1 cellular context compared by ENCODE assay signal in genomic region chr5:56070795-56071539, GRCh38.
TF ChIP-seq lines count a peak whose summit lies in the region.

No MANE protein-coding gene starts in this region.

TF ChIP-seq in IMR-90, 13 proteins besides CTCF, POLR2A, EP300 and RAD21 (continued from another document):
- TF ChIP-seq USF2 (IDR thresholded peaks at IDR 0.05; ENCODE audit: low read depth, low read length) (no peak), CHD1 (IDR thresholded peaks at IDR 0.05; ENCODE audit: low read depth, low read length) (no peak), MXI1 (IDR thresholded peaks at IDR 0.05; ENCODE audit: borderline replicate concordance, low read depth, low read length) (no peak), CEBPB (IDR thresholded peaks at IDR 0.05; ENCODE audit: low read depth, low read length) (no peak)
TF ChIP-seq in IMR-90: peak in this region for 0.
